ENCODE assay signal across 1 cellular context in genomic region chr16:1470543-1471251, GRCh38.
TF ChIP-seq lines count a peak whose summit lies in the region.

No MANE protein-coding gene starts in this region.

TF ChIP-seq in H1, 55 proteins besides CTCF, POLR2A, EP300 and RAD21:
- TF ChIP-seq POLR2AphosphoS5 (IDR thresholded peaks at IDR 0.05; ENCODE audit: low read depth, low read length) (no peak), RXRA (IDR thresholded peaks at IDR 0.05; ENCODE audit: insufficient read depth, low read depth, low read length) (no peak), USF2 (IDR thresholded peaks at IDR 0.05; ENCODE audit: low read length) (no peak), ATF3 (IDR thresholded peaks at IDR 0.05; ENCODE audit: insufficient read depth, low read depth, low read length) (no peak), SIN3A (conservative IDR thresholded peaks at IDR 0.05 in 1 of 2, IDR thresholded peaks at IDR 0.05 in 1 of 2; ENCODE audit: low read depth in 1 of 2, low read length in 2 of 2) (no peak), CTBP2 (IDR thresholded peaks at IDR 0.05; ENCODE audit: borderline replicate concordance, insufficient read depth, insufficient read length, low read length) (no peak), NRF1 (IDR thresholded peaks at IDR 0.05; ENCODE audit: low read depth, low read length) (no peak), SIRT6 (IDR thresholded peaks at IDR 0.05; ENCODE audit: low read length) (no peak), BACH1 (IDR thresholded peaks at IDR 0.05; ENCODE audit: low read length) (no peak), SUZ12 (IDR thresholded peaks at IDR 0.05; ENCODE audit: low read length) (no peak), SAP30 (IDR thresholded peaks at IDR 0.05; ENCODE audit: insufficient read depth, insufficient replicate concordance, low read length) (no peak)
